Comparison of ENCODE assay signal across 1 cellular context in genomic region chr12:52314511-52314910, GRCh38.
TF ChIP-seq lines count a peak whose summit lies in the region.

No MANE protein-coding gene starts in this region.

TF ChIP-seq in HepG2, 621 proteins besides CTCF, POLR2A, EP300 and RAD21:
- TF ChIP-seq PLRG1 (conservative IDR thresholded peaks at IDR 0.05) (no peak), POGZ (CRISPR knock-in tag; IDR thresholded peaks at IDR 0.05) (no peak), DNMT3B (CRISPR knock-in tag; conservative IDR thresholded peaks at IDR 0.05) (no peak), TBX2 (CRISPR knock-in tag; IDR thresholded peaks at IDR 0.05; ENCODE audit: borderline replicate concordance) (no peak)
